Comparison of ENCODE assay signal across 11 cellular contexts in genomic region chr1:159752135-159752580, GRCh38. TPM values are rescaled to one million over a fixed set of nuclear protein-coding genes. Genes with fewer than 3 reads are reported as not detected.
DNase-seq lines count a peak whose midpoint lies in the region; ATAC-seq and TF ChIP-seq lines count a peak whose summit lies in the region.
"Had no signal": no experiment of that assay in that cellular context is flagged by ENCODE, and none has a peak within 500 bp of the region (broad histone marks: within the 10 kb centered on the region; RNA-seq: fewer than 3 reads in every experiment).

No MANE protein-coding gene starts in this region.

- H3K4me1 ChIP-seq in spleen: peaks cover 0 to 25% (median 9%) of the 10 kb centered on the region in 6 donors

- no peaks in the 10 kb centered on the region for H3K27me3 ChIP-seq in spleen (replicated peaks in 1 of 7)

- DNase-seq in GM04504 (ENCODE audit: low read depth): peak; percentile 65
- peak; percentile 58 for DNase-seq in choroid plexus epithelial cell (ENCODE audit: low read depth)
- DNase-seq in kidney tubule cell (ENCODE audit: low spot score): peak; percentile 37
- no peak for DNase-seq in spleen
- DNase-seq in cerebellar nuclear complex (lab: John Stamatoyannopoulos, UW): no peak
- DNase-seq in NCI-H128 (lab: John Stamatoyannopoulos, UW; ENCODE audit: unreplicated experiment): no peak
- DNase-seq: activated T-cell treated with anti-CD3 and anti-CD28 coated beads, Interleukin-2, amount 50 U/mL, for 48 hours; CD8-positive, alpha-beta memory T cell; stimulated activated naive CD4-positive, alpha-beta T cell treated with Interleukin-2 at 50 U/mL for 16 hours had no signal

- H3K9me3 ChIP-seq in spleen: no peaks in the 10 kb centered on the region

- no peak for TF ChIP-seq POLR2A in spleen (IDR thresholded peaks at IDR 0.05)

- H3K4me3 ChIP-seq in choroid plexus epithelial cell (ENCODE audit: low read depth, low read length) (no peak overlapping the region), spleen (no peak overlapping the region)

- TF ChIP-seq CTCF in choroid plexus epithelial cell (conservative IDR thresholded peaks at IDR 0.05; ENCODE audit: low read depth, low read length) (no peak), spleen (IDR thresholded peaks at IDR 0.05 in 8 of 11, conservative IDR thresholded peaks at IDR 0.05 in 3 of 11) (no peak)

- H3K36me3 ChIP-seq in spleen: no peaks in the 10 kb centered on the region

- H3K27ac ChIP-seq in spleen: peak overlapping the region in 6 of 8 donors; percentile 35 to 71 (median 52)

- ATAC-seq in GM21381 (IDR thresholded peaks at IDR 0.05; ENCODE audit: unreplicated experiment) (no peak), HG02852 (IDR thresholded peaks at IDR 0.05; ENCODE audit: unreplicated experiment) (no peak)

- intact Hi-C loops in spleen (cut with DNase I; ENCODE audit: low total_unique reads): no loop called here

- 34 to 73% (median 54%) methylated on average over 4 of the region's 4 CpGs for WGBS in spleen, 5 donors

RNA-seq across cellular contexts. Expression of gene DUSP23, which starts 28.6 kb away (rescaled TPM):
- 10 to 100 TPM; 23.1 to 76.3 (median 30.7) TPM for total RNA-seq in spleen
- polyA plus RNA-seq in spleen: 10 to 100 TPM; 45.0 to 69.5 (median 58.3) TPM

RNA-seq across cellular contexts. Expression of gene CRP, which starts 37.8 kb away (rescaled TPM):
- under 1 TPM in 2 of 7 donors, not detected in 5; 0.46 to 0.73 TPM for total RNA-seq in spleen
- polyA plus RNA-seq in spleen: under 1 TPM in 1 of 3 donors, not detected in 2; 0.06 TPM
- total RNA-seq: CD8-positive, alpha-beta memory T cell had no signal
- polyA plus RNA-seq: CD8-positive, alpha-beta memory T cell had no signal

RNA-seq across cellular contexts. Expression of gene FCRL6, which starts 50.0 kb away (rescaled TPM):
- total RNA-seq in spleen: 10 to 100 TPM in 5 of 7 donors, 1 to 10 TPM in 2; 7.5 to 24.4 (median 17.8) TPM
- 1 to 10 TPM in 2 of 3 donors, under 1 TPM in 1; 0.52 to 2.0 (median 1.0) TPM for polyA plus RNA-seq in spleen

Comparison
In these comparisons a context has a peak if more than half of its experiments do, and no peak if none do; other contexts are left out.
1. DNase-seq: peak in GM04504 (single experiment), choroid plexus epithelial cell (single experiment) and kidney tubule cell (single experiment); none in spleen (single experiment), cerebellar nuclear complex (0 of 2) and NCI-H128 (single experiment).